Comparison of ENCODE assay signal across 17 cellular contexts in the genomic region with DNA sequence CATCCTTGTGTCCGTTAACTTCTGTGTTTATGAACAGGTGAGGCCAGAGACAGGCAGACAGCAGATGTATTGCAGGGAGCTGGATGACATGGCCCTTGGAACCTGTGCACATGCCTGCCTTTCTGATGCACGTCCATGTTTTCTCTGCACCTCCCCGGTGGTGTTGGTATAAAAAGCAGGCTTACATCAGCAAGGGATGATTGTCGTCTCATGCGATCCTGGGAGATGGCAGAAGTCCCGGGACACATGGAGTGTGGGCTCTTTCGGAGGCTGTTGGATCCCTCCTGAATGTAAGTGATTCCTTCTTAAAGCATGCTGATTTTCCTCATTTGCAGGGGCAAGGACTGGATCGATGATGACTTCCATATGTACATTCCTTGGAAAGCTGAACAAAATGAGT.
DNase-seq lines count a peak whose midpoint lies in the region; ATAC-seq and TF ChIP-seq lines count a peak whose summit lies in the region.
"Had no signal": no experiment of that assay in that cellular context is flagged by ENCODE, and none has a peak within 500 bp of the region (broad histone marks: within the 10 kb centered on the region; RNA-seq: fewer than 3 reads in every experiment).

No MANE protein-coding gene starts in this region.

- DNase-seq in cardiac septum (ENCODE audit: low spot score) (peak; percentile 15), left ventricle myocardium inferior (no peak), coronary artery (ENCODE audit: low spot score) (peak; percentile 33), left lobe of liver (ENCODE audit: low spot score) (peak; percentile 5), ureter (ENCODE audit: low spot score) (peak; percentile 14), DMS114 treated with DMSO at 0.1 percent for 48 hours (lab: John Stamatoyannopoulos, UW; ENCODE audit: unreplicated experiment) (no peak), C1 segment of cervical spinal cord (lab: John Stamatoyannopoulos, UW) (no peak)
- DNase-seq: DMS53; GDM1; MV-4-11; NCI-H1105 treated with DMSO at 0.1 percent for 48 hours; NCI-H2029 treated with DMSO at 0.1 percent for 48 hours; NCI-H226; NCI-H524; NCI-H774; NK-92 treated with Interleukin-12 subunit alpha and Interleukin-12 subunit beta, amount 100 ng/mL, for 24 hours; SHP77 had no signal

- no peak for ATAC-seq in left lobe of liver

- TF ChIP-seq CTCF in left ventricle myocardium inferior (IDR thresholded peaks at IDR 0.05; ENCODE audit: borderline replicate concordance) (no peak), coronary artery (IDR thresholded peaks at IDR 0.05) (no peak)

- no peak overlapping the region for H3K4me3 ChIP-seq in left ventricle myocardium inferior
- no peak overlapping the region for H3K4me3 ChIP-seq in coronary artery

- H3K4me1 ChIP-seq in left ventricle myocardium inferior = peaks cover 30% of the 10 kb centered on the region

- no peaks in the 10 kb centered on the region for H3K27me3 ChIP-seq in left ventricle myocardium inferior (ENCODE audit: low read depth)

- H3K9me3 ChIP-seq in left ventricle myocardium inferior (replicated peaks) = peaks cover 100% of the 10 kb centered on the region

- H3K27ac ChIP-seq in left ventricle myocardium inferior (replicated peaks) (no peak overlapping the region), coronary artery (no peak overlapping the region)

- H3K36me3 ChIP-seq in left ventricle myocardium inferior = peaks cover 100% of the 10 kb centered on the region

- intact Hi-C loops in cardiac septum (cut with DNase I) (no loop called here), left ventricle myocardium inferior (cut with micrococcal nuclease) (no loop called here)

Comparison
In these comparisons a context has a peak if more than half of its experiments do, and no peak if none do; other contexts are left out.
1. DNase-seq: peak in cardiac septum (single experiment), coronary artery (single experiment), left lobe of liver (single experiment) and ureter (single experiment); none in left ventricle myocardium inferior (single experiment), DMS114 treated with DMSO at 0.1 percent for 48 hours (single experiment) and C1 segment of cervical spinal cord (0 of 14).